8 cellular contexts compared by ENCODE assay signal in the genomic region with DNA sequence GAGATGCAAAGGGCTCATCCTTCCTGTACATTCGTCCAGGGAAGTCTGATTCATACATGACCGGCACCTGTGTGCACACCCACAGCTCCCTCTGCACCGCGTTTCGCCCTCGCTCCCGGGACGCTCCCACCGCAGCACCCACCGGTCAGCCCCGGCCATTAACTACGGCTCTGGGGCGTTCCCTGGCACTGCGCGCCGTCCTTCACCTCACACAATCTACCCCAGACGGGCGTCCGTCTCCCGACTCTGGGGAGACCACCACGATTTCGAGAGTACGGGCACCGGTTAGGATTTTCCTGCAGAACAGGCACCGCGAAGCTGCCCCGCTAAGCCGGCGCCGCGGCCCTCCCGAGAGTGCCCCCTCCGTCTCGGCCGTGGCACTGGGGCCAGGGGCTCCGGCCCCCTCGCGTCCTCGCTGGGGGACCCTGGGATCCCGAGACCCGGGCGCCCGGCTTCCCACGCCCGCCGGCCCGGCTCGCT. TPM values are rescaled to one million over a fixed set of nuclear protein-coding genes. Genes with fewer than 3 reads are reported as not detected.
DNase-seq lines count a peak whose midpoint lies in the region; ATAC-seq, FAIRE-seq and TF ChIP-seq lines count a peak whose summit lies in the region.

No MANE protein-coding gene starts in this region.

- H3K27me3 Mint-ChIP-seq in central memory CD8-positive, alpha-beta T cell = no peaks in the 10 kb centered on the region

- peak overlapping the region; percentile 80 for H3K4me3 Mint-ChIP-seq in central memory CD8-positive, alpha-beta T cell

- no peak for TF ChIP-seq CTCF in kidney (IDR thresholded peaks at IDR 0.05; ENCODE audit: borderline replicate concordance, extremely low read depth, insufficient read depth)

- peak overlapping the region; percentile 94 for H3K4me3 ChIP-seq in kidney (ENCODE audit: low read length in 2 of 2)

- peak overlapping the region; percentile 96 for H3K27ac Mint-ChIP-seq in central memory CD8-positive, alpha-beta T cell (ENCODE audit: low read depth)

- intact Hi-C loops in kidney (cut with DNase I) = no loop called here

- peak; percentile 39 for ATAC-seq in GM21423 (IDR thresholded peaks at IDR 0.05; ENCODE audit: unreplicated experiment)
- peak; percentile 20 for ATAC-seq in central memory CD8-positive, alpha-beta T cell (replicated peaks; ENCODE audit: extremely low read depth, poor library complexity, severe bottlenecking)

- H3K9me3 Mint-ChIP-seq in central memory CD8-positive, alpha-beta T cell = no peaks in the 10 kb centered on the region

- H3K36me3 Mint-ChIP-seq in central memory CD8-positive, alpha-beta T cell (ENCODE audit: insufficient read depth) = peaks cover 11% of the 10 kb centered on the region

- H3K9me3 ChIP-seq in kidney (ENCODE audit: control insufficient read depth in 1 of 2, low read length in 2 of 2) = no peaks in the 10 kb centered on the region

- FAIRE-seq in kidney (lab: Jason Lieb, UNC) = no peak

- peaks cover 2 to 16% of the 10 kb centered on the region in 2 donors for H3K4me1 ChIP-seq in kidney (ENCODE audit: control insufficient read depth in 1 of 2, insufficient read depth in 1 of 2, low read depth in 1 of 2, low read length in 2 of 2)

- peak overlapping the region; percentile 63 to 96 for H3K9ac ChIP-seq in kidney (ENCODE audit: low read length in 2 of 2)

- peaks cover 0 to 2% of the 10 kb centered on the region in 2 donors for H3K36me3 ChIP-seq in kidney (ENCODE audit: control insufficient read depth in 1 of 2, insufficient read depth in 2 of 2, low read length in 2 of 2)

- DNase-seq in DMS53 treated with DMSO at 0.1 percent for 48 hours (lab: John Stamatoyannopoulos, UW; ENCODE audit: unreplicated experiment) (peak; percentile 39), HT-29 (ENCODE audit: low spot score) (peak; percentile 62), T1000 (lab: John Stamatoyannopoulos, UW) (peak; percentile 43), kidney (peak; percentile 80)
- DNase-seq in central memory CD8-positive, alpha-beta T cell (ENCODE audit: low spot score in 2 of 2) = no peak
- peak; percentile 9 to 16 (median 14) for DNase-seq in stimulated activated CD4-positive, alpha-beta T cell treated with anti-CD3 and anti-CD28 coated beads, Interleukin-12 subunit alpha, Interleukin-12 subunit beta, amount 100 ng/mL, for 48 hours (ENCODE audit: low read depth in 2 of 3, low spot score in 1 of 3)
- DNase-seq in NK-92 treated with Interleukin-12 subunit alpha and Interleukin-12 subunit beta, amount 100 ng/mL, for 24 hours (lab: John Stamatoyannopoulos, UW) = no peak

- peaks cover 29% of the 10 kb centered on the region for H3K4me1 Mint-ChIP-seq in central memory CD8-positive, alpha-beta T cell

- peak overlapping the region; percentile 93 to 96 for H3K27ac ChIP-seq in kidney (ENCODE audit: low read depth in 2 of 2, low read length in 2 of 2)

RNA-seq across cellular contexts. Expression of gene ATE1, which starts 0.4 kb away (rescaled TPM):
- 16.5 and 17.4 TPM in 2 replicates for total RNA-seq in HT-29 (2014; rRNA removed; shearing (Covaris generic))
- 31.0 TPM for total RNA-seq in kidney
- polyA plus RNA-seq in kidney (ENCODE audit: insufficient read depth, low read depth, low replicate concordance) = 9.8 TPM

RNA-seq across cellular contexts. Expression of gene NSMCE4A, which starts 47.6 kb away (rescaled TPM):
- total RNA-seq in HT-29 (2014; rRNA removed; shearing (Covaris generic)) = 73.2 and 88.1 TPM in 2 replicates
- total RNA-seq in kidney = 36.4 TPM
- polyA plus RNA-seq in kidney (ENCODE audit: insufficient read depth, low read depth, low replicate concordance) = 36.3 TPM

Comparison
In these comparisons a context has a peak if more than half of its experiments do, and no peak if none do; other contexts are left out.
1. DNase-seq: peak in DMS53 treated with DMSO at 0.1 percent for 48 hours (single experiment), HT-29 (single experiment), T1000 (single experiment), kidney (single experiment) and stimulated activated CD4-positive, alpha-beta T cell treated with anti-CD3 and anti-CD28 coated beads, Interleukin-12 subunit alpha, Interleukin-12 subunit beta, amount 100 ng/mL, for 48 hours (3 of 3); none in central memory CD8-positive, alpha-beta T cell (0 of 2) and NK-92 treated with Interleukin-12 subunit alpha and Interleukin-12 subunit beta, amount 100 ng/mL, for 24 hours (single experiment).